In the genomic region with DNA sequence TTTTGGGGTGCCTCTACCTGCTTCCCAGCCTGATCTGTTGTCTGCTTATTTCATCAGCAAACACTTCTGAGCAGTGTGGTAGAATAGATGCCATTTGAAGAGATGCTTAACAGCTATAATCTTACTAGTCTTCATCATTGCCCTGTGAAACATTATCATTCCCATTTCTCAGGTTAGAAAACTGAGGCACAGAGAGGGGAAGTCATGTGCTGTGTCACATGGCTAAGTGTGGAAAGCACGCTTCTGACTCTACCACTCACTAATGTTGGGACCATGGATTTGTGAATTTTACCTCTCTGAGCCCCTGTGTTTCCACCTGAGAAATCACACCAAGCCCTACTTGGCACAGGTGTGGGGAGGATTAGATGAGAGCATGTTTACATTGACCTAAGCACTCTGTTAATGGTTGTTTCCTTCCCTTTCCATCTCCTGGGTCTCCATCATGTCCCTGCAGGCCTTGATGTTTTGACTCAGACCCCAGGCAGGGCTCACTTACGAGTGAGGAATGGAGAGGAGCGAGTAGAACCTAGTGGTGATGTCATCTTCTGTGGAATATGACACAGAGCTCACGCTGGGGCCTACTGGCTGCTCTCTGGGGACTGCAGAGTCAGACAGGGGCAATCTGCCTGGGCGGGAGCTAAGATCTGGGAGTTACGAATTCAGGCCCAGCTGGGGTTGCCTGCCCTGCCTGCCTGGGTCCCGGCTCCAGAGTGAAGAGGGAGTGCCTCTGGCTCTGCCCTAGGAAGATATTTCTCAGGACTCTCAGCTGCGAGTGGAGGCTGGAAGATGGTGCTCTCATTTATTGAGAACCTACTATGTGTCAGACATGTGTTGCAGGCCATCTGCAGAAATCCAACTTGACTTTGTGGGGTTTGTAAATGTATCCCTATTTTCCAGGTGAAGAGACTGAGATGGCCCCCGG, we compare ENCODE assay signal across 1 cellular context.
A peak's percentile ranks its signal among the peaks of the same experiment; 100 is the strongest.
TF ChIP-seq lines count a peak whose summit lies in the region.

No MANE protein-coding gene starts in this region.

TF ChIP-seq in HEK293, 187 proteins besides CTCF, POLR2A, EP300 and RAD21 (continued from another document and continues in another):
- TF ChIP-seq, protein P1, sequence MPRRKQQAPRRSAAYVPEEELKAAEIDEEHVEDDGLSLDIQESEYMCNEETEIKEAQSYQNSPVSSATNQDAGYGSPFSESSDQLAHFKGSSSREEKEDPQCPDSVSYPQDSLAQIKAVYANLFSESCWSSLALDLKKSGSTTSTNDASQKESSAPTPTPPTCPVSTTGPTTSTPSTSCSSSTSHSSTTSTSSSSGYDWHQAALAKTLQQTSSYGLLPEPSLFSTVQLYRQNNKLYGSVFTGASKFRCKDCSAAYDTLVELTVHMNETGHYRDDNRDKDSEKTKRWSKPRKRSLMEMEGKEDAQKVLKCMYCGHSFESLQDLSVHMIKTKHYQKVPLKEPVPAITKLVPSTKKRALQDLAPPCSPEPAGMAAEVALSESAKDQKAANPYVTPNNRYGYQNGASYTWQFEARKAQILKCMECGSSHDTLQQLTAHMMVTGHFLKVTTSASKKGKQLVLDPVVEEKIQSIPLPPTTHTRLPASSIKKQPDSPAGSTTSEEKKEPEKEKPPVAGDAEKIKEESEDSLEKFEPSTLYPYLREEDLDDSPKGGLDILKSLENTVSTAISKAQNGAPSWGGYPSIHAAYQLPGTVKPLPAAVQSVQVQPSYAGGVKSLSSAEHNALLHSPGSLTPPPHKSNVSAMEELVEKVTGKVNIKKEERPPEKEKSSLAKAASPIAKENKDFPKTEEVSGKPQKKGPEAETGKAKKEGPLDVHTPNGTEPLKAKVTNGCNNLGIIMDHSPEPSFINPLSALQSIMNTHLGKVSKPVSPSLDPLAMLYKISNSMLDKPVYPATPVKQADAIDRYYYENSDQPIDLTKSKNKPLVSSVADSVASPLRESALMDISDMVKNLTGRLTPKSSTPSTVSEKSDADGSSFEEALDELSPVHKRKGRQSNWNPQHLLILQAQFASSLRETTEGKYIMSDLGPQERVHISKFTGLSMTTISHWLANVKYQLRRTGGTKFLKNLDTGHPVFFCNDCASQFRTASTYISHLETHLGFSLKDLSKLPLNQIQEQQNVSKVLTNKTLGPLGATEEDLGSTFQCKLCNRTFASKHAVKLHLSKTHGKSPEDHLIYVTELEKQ (tag by site-specific recombination; IDR thresholded peaks at IDR 0.05; ENCODE audit: borderline replicate concordance), result peak; percentile 77
- TF ChIP-seq ZFP69B (tag by site-specific recombination; IDR thresholded peaks at IDR 0.05) (peak; percentile 65), ZNF548 (tag by site-specific recombination; IDR thresholded peaks at IDR 0.05) (no peak), ZNF112 (tag by site-specific recombination; IDR thresholded peaks at IDR 0.05) (no peak), ZNF654 (tag by site-specific recombination; IDR thresholded peaks at IDR 0.05; ENCODE audit: low read depth) (no peak), ZNF16 (tag by site-specific recombination; IDR thresholded peaks at IDR 0.05; ENCODE audit: low read depth) (no peak), ZNF302 (tag by site-specific recombination; IDR thresholded peaks at IDR 0.05; ENCODE audit: low read depth) (no peak), ZNF768 (tag by site-specific recombination; IDR thresholded peaks at IDR 0.05) (no peak), SCRT1 (tag by site-specific recombination; IDR thresholded peaks at IDR 0.05; ENCODE audit: borderline replicate concordance) (no peak), ZSCAN30 (tag by site-specific recombination; IDR thresholded peaks at IDR 0.05) (no peak), ZNF747 (tag by site-specific recombination; IDR thresholded peaks at IDR 0.05) (no peak), MEIS1 (CRISPR knock-in tag; IDR thresholded peaks at IDR 0.05; ENCODE audit: borderline replicate concordance) (no peak), EGR2 (tag by site-specific recombination; IDR thresholded peaks at IDR 0.05; ENCODE audit: low read depth) (no peak), ZNF48 (tag by site-specific recombination; IDR thresholded peaks at IDR 0.05) (no peak), HOXA7 (CRISPR knock-in tag; IDR thresholded peaks at IDR 0.05; ENCODE audit: borderline replicate concordance) (no peak), ZNF19 (tag by site-specific recombination; IDR thresholded peaks at IDR 0.05; ENCODE audit: low read depth) (no peak), ZNF600 (tag by site-specific recombination; IDR thresholded peaks at IDR 0.05) (peak; percentile 94), ZNF391 (tag by site-specific recombination; IDR thresholded peaks at IDR 0.05; ENCODE audit: borderline replicate concordance, low read depth) (no peak), ZNF416 (tag by site-specific recombination; IDR thresholded peaks at IDR 0.05) (no peak), ZSCAN23 (tag by site-specific recombination; IDR thresholded peaks at IDR 0.05) (no peak)
- TF ChIP-seq, protein P2, sequence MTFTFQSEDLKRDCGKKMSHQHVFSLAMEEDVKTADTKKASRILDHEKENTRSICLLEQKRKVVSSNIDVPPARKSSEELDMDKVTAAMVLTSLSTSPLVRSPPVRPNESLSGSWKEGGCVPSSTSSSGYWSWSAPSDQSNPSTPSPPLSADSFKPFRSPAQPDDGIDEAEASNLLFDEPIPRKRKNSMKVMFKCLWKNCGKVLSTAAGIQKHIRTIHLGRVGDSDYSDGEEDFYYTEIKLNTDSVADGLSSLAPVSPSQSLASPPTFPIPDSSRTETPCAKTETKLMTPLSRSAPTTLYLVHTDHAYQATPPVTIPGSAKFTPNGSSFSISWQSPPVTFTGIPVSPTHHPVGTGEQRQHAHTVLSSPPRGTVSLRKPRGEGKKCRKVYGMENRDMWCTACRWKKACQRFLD (tag by site-specific recombination; IDR thresholded peaks at IDR 0.05), result no peak
- TF ChIP-seq, protein P3, sequence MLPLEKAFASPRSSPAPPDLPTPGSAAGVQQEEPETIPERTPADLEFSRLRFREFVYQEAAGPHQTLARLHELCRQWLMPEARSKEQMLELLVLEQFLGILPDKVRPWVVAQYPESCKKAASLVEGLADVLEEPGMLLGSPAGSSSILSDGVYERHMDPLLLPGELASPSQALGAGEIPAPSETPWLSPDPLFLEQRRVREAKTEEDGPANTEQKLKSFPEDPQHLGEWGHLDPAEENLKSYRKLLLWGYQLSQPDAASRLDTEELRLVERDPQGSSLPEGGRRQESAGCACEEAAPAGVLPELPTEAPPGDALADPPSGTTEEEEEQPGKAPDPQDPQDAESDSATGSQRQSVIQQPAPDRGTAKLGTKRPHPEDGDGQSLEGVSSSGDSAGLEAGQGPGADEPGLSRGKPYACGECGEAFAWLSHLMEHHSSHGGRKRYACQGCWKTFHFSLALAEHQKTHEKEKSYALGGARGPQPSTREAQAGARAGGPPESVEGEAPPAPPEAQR (tag by site-specific recombination; IDR thresholded peaks at IDR 0.05), result no peak
- TF ChIP-seq, protein P4, sequence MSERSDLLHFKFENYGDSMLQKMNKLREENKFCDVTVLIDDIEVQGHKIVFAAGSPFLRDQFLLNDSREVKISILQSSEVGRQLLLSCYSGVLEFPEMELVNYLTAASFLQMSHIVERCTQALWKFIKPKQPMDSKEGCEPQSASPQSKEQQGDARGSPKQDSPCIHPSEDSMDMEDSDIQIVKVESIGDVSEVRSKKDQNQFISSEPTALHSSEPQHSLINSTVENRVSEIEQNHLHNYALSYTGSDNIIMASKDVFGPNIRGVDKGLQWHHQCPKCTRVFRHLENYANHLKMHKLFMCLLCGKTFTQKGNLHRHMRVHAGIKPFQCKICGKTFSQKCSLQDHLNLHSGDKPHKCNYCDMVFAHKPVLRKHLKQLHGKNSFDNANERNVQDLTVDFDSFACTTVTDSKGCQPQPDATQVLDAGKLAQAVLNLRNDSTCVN (tag by site-specific recombination; optimal IDR thresholded peaks at IDR 0.05), result no peak
- TF ChIP-seq, protein P5, sequence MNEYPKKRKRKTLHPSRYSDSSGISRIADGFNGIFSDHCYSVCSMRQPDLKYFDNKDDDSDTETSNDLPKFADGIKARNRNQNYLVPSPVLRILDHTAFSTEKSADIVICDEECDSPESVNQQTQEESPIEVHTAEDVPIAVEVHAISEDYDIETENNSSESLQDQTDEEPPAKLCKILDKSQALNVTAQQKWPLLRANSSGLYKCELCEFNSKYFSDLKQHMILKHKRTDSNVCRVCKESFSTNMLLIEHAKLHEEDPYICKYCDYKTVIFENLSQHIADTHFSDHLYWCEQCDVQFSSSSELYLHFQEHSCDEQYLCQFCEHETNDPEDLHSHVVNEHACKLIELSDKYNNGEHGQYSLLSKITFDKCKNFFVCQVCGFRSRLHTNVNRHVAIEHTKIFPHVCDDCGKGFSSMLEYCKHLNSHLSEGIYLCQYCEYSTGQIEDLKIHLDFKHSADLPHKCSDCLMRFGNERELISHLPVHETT (tag by site-specific recombination; IDR thresholded peaks at IDR 0.05), result 0 out of 2 replicates have a peak, but pooled peaks have one; percentile 18
- TF ChIP-seq, protein P6, sequence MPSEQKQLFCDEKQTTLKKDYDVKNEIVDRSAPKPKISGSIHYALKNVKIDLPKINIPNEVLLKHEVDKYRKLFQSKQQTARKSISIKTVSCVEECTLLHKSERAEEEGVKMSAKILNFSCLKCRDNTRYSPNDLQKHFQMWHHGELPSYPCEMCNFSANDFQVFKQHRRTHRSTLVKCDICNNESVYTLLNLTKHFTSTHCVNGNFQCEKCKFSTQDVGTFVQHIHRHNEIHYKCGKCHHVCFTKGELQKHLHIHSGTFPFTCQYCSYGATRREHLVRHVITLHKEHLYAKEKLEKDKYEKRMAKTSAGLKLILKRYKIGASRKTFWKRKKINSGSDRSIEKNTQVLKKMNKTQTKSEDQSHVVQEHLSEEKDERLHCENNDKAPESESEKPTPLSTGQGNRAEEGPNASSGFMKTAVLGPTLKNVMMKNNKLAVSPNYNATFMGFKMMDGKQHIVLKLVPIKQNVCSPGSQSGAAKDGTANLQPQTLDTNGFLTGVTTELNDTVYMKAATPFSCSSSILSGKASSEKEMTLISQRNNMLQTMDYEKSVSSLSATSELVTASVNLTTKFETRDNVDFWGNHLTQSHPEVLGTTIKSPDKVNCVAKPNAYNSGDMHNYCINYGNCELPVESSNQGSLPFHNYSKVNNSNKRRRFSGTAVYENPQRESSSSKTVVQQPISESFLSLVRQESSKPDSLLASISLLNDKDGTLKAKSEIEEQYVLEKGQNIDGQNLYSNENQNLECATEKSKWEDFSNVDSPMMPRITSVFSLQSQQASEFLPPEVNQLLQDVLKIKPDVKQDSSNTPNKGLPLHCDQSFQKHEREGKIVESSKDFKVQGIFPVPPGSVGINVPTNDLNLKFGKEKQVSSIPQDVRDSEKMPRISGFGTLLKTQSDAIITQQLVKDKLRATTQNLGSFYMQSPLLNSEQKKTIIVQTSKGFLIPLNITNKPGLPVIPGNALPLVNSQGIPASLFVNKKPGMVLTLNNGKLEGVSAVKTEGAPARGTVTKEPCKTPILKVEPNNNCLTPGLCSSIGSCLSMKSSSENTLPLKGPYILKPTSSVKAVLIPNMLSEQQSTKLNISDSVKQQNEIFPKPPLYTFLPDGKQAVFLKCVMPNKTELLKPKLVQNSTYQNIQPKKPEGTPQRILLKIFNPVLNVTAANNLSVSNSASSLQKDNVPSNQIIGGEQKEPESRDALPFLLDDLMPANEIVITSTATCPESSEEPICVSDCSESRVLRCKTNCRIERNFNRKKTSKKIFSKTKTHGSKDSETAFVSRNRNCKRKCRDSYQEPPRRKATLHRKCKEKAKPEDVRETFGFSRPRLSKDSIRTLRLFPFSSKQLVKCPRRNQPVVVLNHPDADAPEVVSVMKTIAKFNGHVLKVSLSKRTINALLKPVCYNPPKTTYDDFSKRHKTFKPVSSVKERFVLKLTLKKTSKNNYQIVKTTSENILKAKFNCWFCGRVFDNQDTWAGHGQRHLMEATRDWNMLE (tag by site-specific recombination; conservative IDR thresholded peaks at IDR 0.05; ENCODE audit: low read depth), result no peak
- TF ChIP-seq, protein P7, sequence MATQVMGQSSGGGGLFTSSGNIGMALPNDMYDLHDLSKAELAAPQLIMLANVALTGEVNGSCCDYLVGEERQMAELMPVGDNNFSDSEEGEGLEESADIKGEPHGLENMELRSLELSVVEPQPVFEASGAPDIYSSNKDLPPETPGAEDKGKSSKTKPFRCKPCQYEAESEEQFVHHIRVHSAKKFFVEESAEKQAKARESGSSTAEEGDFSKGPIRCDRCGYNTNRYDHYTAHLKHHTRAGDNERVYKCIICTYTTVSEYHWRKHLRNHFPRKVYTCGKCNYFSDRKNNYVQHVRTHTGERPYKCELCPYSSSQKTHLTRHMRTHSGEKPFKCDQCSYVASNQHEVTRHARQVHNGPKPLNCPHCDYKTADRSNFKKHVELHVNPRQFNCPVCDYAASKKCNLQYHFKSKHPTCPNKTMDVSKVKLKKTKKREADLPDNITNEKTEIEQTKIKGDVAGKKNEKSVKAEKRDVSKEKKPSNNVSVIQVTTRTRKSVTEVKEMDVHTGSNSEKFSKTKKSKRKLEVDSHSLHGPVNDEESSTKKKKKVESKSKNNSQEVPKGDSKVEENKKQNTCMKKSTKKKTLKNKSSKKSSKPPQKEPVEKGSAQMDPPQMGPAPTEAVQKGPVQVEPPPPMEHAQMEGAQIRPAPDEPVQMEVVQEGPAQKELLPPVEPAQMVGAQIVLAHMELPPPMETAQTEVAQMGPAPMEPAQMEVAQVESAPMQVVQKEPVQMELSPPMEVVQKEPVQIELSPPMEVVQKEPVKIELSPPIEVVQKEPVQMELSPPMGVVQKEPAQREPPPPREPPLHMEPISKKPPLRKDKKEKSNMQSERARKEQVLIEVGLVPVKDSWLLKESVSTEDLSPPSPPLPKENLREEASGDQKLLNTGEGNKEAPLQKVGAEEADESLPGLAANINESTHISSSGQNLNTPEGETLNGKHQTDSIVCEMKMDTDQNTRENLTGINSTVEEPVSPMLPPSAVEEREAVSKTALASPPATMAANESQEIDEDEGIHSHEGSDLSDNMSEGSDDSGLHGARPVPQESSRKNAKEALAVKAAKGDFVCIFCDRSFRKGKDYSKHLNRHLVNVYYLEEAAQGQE (tag by site-specific recombination; IDR thresholded peaks at IDR 0.05), result no peak
- TF ChIP-seq, protein P8, sequence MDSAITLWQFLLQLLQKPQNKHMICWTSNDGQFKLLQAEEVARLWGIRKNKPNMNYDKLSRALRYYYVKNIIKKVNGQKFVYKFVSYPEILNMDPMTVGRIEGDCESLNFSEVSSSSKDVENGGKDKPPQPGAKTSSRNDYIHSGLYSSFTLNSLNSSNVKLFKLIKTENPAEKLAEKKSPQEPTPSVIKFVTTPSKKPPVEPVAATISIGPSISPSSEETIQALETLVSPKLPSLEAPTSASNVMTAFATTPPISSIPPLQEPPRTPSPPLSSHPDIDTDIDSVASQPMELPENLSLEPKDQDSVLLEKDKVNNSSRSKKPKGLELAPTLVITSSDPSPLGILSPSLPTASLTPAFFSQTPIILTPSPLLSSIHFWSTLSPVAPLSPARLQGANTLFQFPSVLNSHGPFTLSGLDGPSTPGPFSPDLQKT (IDR thresholded peaks at IDR 0.05; ENCODE audit: borderline replicate concordance, low read depth, low read length), result no peak
- TF ChIP-seq, protein P9, sequence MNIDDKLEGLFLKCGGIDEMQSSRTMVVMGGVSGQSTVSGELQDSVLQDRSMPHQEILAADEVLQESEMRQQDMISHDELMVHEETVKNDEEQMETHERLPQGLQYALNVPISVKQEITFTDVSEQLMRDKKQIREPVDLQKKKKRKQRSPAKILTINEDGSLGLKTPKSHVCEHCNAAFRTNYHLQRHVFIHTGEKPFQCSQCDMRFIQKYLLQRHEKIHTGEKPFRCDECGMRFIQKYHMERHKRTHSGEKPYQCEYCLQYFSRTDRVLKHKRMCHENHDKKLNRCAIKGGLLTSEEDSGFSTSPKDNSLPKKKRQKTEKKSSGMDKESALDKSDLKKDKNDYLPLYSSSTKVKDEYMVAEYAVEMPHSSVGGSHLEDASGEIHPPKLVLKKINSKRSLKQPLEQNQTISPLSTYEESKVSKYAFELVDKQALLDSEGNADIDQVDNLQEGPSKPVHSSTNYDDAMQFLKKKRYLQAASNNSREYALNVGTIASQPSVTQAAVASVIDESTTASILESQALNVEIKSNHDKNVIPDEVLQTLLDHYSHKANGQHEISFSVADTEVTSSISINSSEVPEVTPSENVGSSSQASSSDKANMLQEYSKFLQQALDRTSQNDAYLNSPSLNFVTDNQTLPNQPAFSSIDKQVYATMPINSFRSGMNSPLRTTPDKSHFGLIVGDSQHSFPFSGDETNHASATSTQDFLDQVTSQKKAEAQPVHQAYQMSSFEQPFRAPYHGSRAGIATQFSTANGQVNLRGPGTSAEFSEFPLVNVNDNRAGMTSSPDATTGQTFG (tag by site-specific recombination; IDR thresholded peaks at IDR 0.05; ENCODE audit: borderline replicate concordance), result no peak
